ENCODE assay signal across 19 cellular contexts in genomic region chr12:50104614-50105366, GRCh38. TPM values are rescaled to one million over a fixed set of nuclear protein-coding genes. Genes with fewer than 3 reads are reported as not detected.
DNase-seq lines count a peak whose midpoint lies in the region; ATAC-seq and TF ChIP-seq lines count a peak whose summit lies in the region.
"Had no signal": no experiment of that assay in that cellular context is flagged by ENCODE, and none has a peak within 500 bp of the region (broad histone marks: within the 10 kb centered on the region; RNA-seq: fewer than 3 reads in every experiment).

No MANE protein-coding gene starts in this region.

- no peak overlapping the region for H2AK5ac ChIP-seq in mesenchymal stem cell (ENCODE audit: low read length, severe bottlenecking)

- H3K14ac ChIP-seq in mesenchymal stem cell (ENCODE audit: low read length in 2 of 2): no peak overlapping the region

- no peak overlapping the region for H2BK5ac ChIP-seq in mesenchymal stem cell (ENCODE audit: low read depth, low read length, poor library complexity, severe bottlenecking)

- peak; percentile 0 to 26 (median 8) for ATAC-seq in right lobe of liver
- peak; percentile 36 for ATAC-seq in sciatic nerve

- peaks cover 21% of the 10 kb centered on the region for H3K36me3 Mint-ChIP-seq in dendritic cell treated with granulocyte-macrophage colony-stimulating factor and Interleukin-4, amounts not matched to agents 40 ng/mL and 50 ng/mL, for 4 days (ENCODE audit: low read depth)

- no peak overlapping the region for H2BK120ac ChIP-seq in mesenchymal stem cell (ENCODE audit: low read depth, low read length)

- H3K18ac ChIP-seq in mesenchymal stem cell (ENCODE audit: low read depth in 1 of 2, low read length in 2 of 2): no peak overlapping the region

- H3K4me2 ChIP-seq in mesenchymal stem cell (ENCODE audit: low read length, poor library complexity, severe bottlenecking): no peak overlapping the region
- H3K4me2 ChIP-seq: KMS-11 had no signal

- peaks cover 8% of the 10 kb centered on the region for H3K4me1 Mint-ChIP-seq in dendritic cell treated with granulocyte-macrophage colony-stimulating factor and Interleukin-4, amounts not matched to agents 40 ng/mL and 50 ng/mL, for 4 days (ENCODE audit: low read depth)
- H3K4me1 Mint-ChIP-seq: immature natural killer cell had no signal

- no peak overlapping the region for H3K9ac ChIP-seq in mesenchymal stem cell (ENCODE audit: low read length)
- H3K9ac ChIP-seq: KMS-11 had no signal

- no peak for TF ChIP-seq POLR2A in right lobe of liver (IDR thresholded peaks at IDR 0.05)

- no peak overlapping the region for H3K23ac ChIP-seq in mesenchymal stem cell (ENCODE audit: low read length in 2 of 2)

- H3K4me3 Mint-ChIP-seq in dendritic cell treated with granulocyte-macrophage colony-stimulating factor and Interleukin-4, amounts not matched to agents 40 ng/mL and 50 ng/mL, for 4 days: no peak overlapping the region
- H3K4me3 Mint-ChIP-seq: CD4-positive, alpha-beta T cell; GM23338; immature natural killer cell had no signal

- no peak overlapping the region for H4K8ac ChIP-seq in mesenchymal stem cell (ENCODE audit: low read length)

- no peak overlapping the region for H2AFZ ChIP-seq in mesenchymal stem cell (ENCODE audit: low read depth, low read length)

- no peak overlapping the region for H3K4ac ChIP-seq in mesenchymal stem cell (ENCODE audit: low read depth in 1 of 2, low read length in 2 of 2)

- H3K36me3 ChIP-seq in HEK293 (ENCODE audit: control insufficient read depth in 2 of 2, insufficient read depth in 1 of 2, low read length in 2 of 2): peaks cover 0 to 20% of the 10 kb centered on the region in 2 experiments; a peak in 1 of 3 replicates
- peaks cover 0 to 12% (median 4%) of the 10 kb centered on the region in 4 donors for H3K36me3 ChIP-seq in right lobe of liver
- H3K36me3 ChIP-seq in mesenchymal stem cell (ENCODE audit: control insufficient read depth in 1 of 2, insufficient read depth in 2 of 2, low read depth in 1 of 2, low read length in 2 of 2): peaks cover 18 to 21% of the 10 kb centered on the region in 2 experiments
- peaks cover 3% of the 10 kb centered on the region for H3K36me3 ChIP-seq in brain microvascular endothelial cell (replicated peaks)
- H3K36me3 ChIP-seq: colonic mucosa had no signal

- H3K9me3 Mint-ChIP-seq in dendritic cell treated with granulocyte-macrophage colony-stimulating factor and Interleukin-4, amounts not matched to agents 40 ng/mL and 50 ng/mL, for 4 days: no peaks in the 10 kb centered on the region
- H3K9me3 Mint-ChIP-seq: CD4-positive, alpha-beta T cell; GM23338; immature natural killer cell had no signal

- no peak overlapping the region for H3K4me3 ChIP-seq in HEK293 (ENCODE audit: low read depth, low read length)
- peak overlapping the region; percentile 39 to 63 (median 60) for H3K4me3 ChIP-seq in right lobe of liver
- no peak overlapping the region for H3K4me3 ChIP-seq in mesenchymal stem cell (ENCODE audit: insufficient read depth in 1 of 2, low read depth in 1 of 2, low read length in 2 of 2)
- no peak overlapping the region for H3K4me3 ChIP-seq in brain microvascular endothelial cell (ENCODE audit: low read depth, low read length)
- H3K4me3 ChIP-seq: colonic mucosa, GM23338 had no signal

- H3K9me3 ChIP-seq in HEK293 (ENCODE audit: control insufficient read depth, insufficient read depth, low read depth, low read length) (no peaks in the 10 kb centered on the region), right lobe of liver (no peaks in the 10 kb centered on the region), mesenchymal stem cell (ENCODE audit: control insufficient read depth, low read length) (no peaks in the 10 kb centered on the region)
- H3K9me3 ChIP-seq: colonic mucosa had no signal

- TF ChIP-seq CTCF in HEK293 (tag by site-specific recombination; IDR thresholded peaks at IDR 0.05): no peak
- no peak for TF ChIP-seq CTCF in right lobe of liver (IDR thresholded peaks at IDR 0.05)
- no peak for TF ChIP-seq CTCF in brain microvascular endothelial cell (IDR thresholded peaks at IDR 0.05; ENCODE audit: low read depth, low read length, missing control alignments)

- H3K27me3 ChIP-seq in right lobe of liver (no peaks in the 10 kb centered on the region), mesenchymal stem cell (ENCODE audit: control insufficient read depth in 1 of 2, insufficient read depth in 1 of 2, low read length in 2 of 2) (peaks cover 0 to 6% of the 10 kb centered on the region in 2 experiments), brain microvascular endothelial cell (replicated peaks) (no peaks in the 10 kb centered on the region)
- H3K27me3 ChIP-seq: colonic mucosa had no signal

- intact Hi-C loops in dendritic cell treated with granulocyte-macrophage colony-stimulating factor and Interleukin-4, amounts not matched to agents 40 ng/mL and 50 ng/mL, for 4 days (cut with micrococcal nuclease): no loop called here
- intact Hi-C loops in right lobe of liver (cut with DNase I) (no loop called here), sciatic nerve (cut with DNase I) (no loop called here)

- in situ Hi-C loops in brain microvascular endothelial cell (cut with HindIII; ENCODE audit: low pct_ligation_motif_present, low sequenced_read_pairs): no loop called here

- H3K79me1 ChIP-seq in mesenchymal stem cell (replicated peaks; ENCODE audit: low read length, poor library complexity, severe bottlenecking): no peaks in the 10 kb centered on the region

- H3K27ac Mint-ChIP-seq in dendritic cell treated with granulocyte-macrophage colony-stimulating factor and Interleukin-4, amounts not matched to agents 40 ng/mL and 50 ng/mL, for 4 days: peak overlapping the region; percentile 12
- H3K27ac Mint-ChIP-seq: CD4-positive, alpha-beta T cell; GM23338; immature natural killer cell had no signal

- H3K27ac ChIP-seq in HEK293 (ENCODE audit: extremely low read depth, low read depth, low read length) (no peak overlapping the region), right lobe of liver (peak overlapping the region in 2 of 3 donors; percentile 45 to 87), mesenchymal stem cell (ENCODE audit: low read length, poor library complexity, severe bottlenecking) (no peak overlapping the region), brain microvascular endothelial cell (no peak overlapping the region)
- H3K27ac ChIP-seq: colonic mucosa, epithelial cell of prostate, KMS-11 had no signal

- H3K27me3 Mint-ChIP-seq in dendritic cell treated with granulocyte-macrophage colony-stimulating factor and Interleukin-4, amounts not matched to agents 40 ng/mL and 50 ng/mL, for 4 days: peaks cover 10% of the 10 kb centered on the region
- H3K27me3 Mint-ChIP-seq: CD4-positive, alpha-beta T cell had no signal

- H2BK12ac ChIP-seq in mesenchymal stem cell (ENCODE audit: low read length in 2 of 2): no peak overlapping the region

- CTCF ChIA-PET in HEK293 (lab: Yijun Ruan, JAX): interaction anchor here (0.6 to 2.8 kb wide), 4 partner anchors 16 to 210 kb away, joined by 4 to 18 read pairs (median 7); no protein-coding TSS in a partner anchor

- H3K4me1 ChIP-seq in HEK293 (ENCODE audit: control insufficient read depth, insufficient read depth, low read length) (peaks cover 7% of the 10 kb centered on the region), right lobe of liver (peaks cover 0 to 63% (median 26%) of the 10 kb centered on the region in 4 donors), mesenchymal stem cell (ENCODE audit: control insufficient read depth, insufficient read depth, low read depth, low read length) (peaks cover 21% of the 10 kb centered on the region)

- H4K91ac ChIP-seq in mesenchymal stem cell (ENCODE audit: low read length): no peak overlapping the region

- 32% methylated on average over 4 of the region's 11 CpGs for WGBS in right lobe of liver (ENCODE audit: insufficient coverage, low coverage, low lambda C conversion rate, missing lambda C conversion rate)
- WGBS in mesenchymal stem cell: 91% methylated on average over 11 of the region's 11 CpGs

- POLR2A ChIA-PET in HEK293 (lab: Yijun Ruan, JAX): interaction anchor here (0.6 to 3.6 kb wide), 2 partner anchors 7 to 76 kb away, joined by 10 to 32 read pairs; partner anchors contain the start of gene COX14

- no peak for DNase-seq in right lobe of liver
- no peak for DNase-seq in sciatic nerve (ENCODE audit: low spot score)
- no peak for DNase-seq in mesenchymal stem cell
- DNase-seq in NCI-H748 (lab: John Stamatoyannopoulos, UW; ENCODE audit: unreplicated experiment): no peak
- no peak for DNase-seq in brain microvascular endothelial cell
- DNase-seq in inferior parietal cortex (ENCODE audit: extremely low spot score): no peak
- DNase-seq: activated CD4-positive, alpha-beta T cell treated with anti-CD3 and anti-CD28 coated beads for 1 hour; activated effector memory CD4-positive, alpha-beta T cell treated with anti-CD3 and anti-CD28 coated beads, Interleukin-2, amount 50 U/mL, for 16 hours; CD4-positive, alpha-beta T cell; colonic mucosa; glutamatergic neuron; immature natural killer cell; NCI-H1048; stimulated activated naive CD8-positive, alpha-beta T cell treated with anti-CD3 and anti-CD28 coated beads, Interleukin-15, Interleukin-2, amounts not matched to agents 100 U/mL and 50 U/mL, for 24 hours had no signal

- H2BK15ac ChIP-seq in mesenchymal stem cell (ENCODE audit: low read depth, poor library complexity, severe bottlenecking): no peak overlapping the region

TF ChIP-seq in HEK293, 187 proteins besides CTCF, POLR2A, EP300 and RAD21 (continues in another document):
- TF ChIP-seq ZEB2 (tag by site-specific recombination; IDR thresholded peaks at IDR 0.05) (no peak), SALL2 (tag by site-specific recombination; IDR thresholded peaks at IDR 0.05; ENCODE audit: borderline replicate concordance) (no peak)

RNA-seq across cellular contexts. Expression of gene GPD1, which starts 1.0 kb away (rescaled TPM):
- total RNA-seq in right lobe of liver: 100 to 1,000 TPM in 3 of 6 experiments, 10 to 100 TPM in 3; 43.6 to 210 (median 110) TPM
- total RNA-seq in sciatic nerve: 32.2 TPM
- polyA plus RNA-seq in mesenchymal stem cell (2013, experiment 1 of 2): not detected
- not detected for polyA plus RNA-seq in mesenchymal stem cell (2013, experiment 2 of 2)

RNA-seq across cellular contexts. Expression of gene COX14, which starts 7.2 kb away (rescaled TPM):
- total RNA-seq in right lobe of liver (10 to 100 TPM; 37.7 to 67.5 (median 50.6) TPM), sciatic nerve (45.8 TPM)
- 143 TPM for polyA plus RNA-seq in mesenchymal stem cell (2013, experiment 1 of 2)
- 147 TPM for polyA plus RNA-seq in mesenchymal stem cell (2013, experiment 2 of 2)

RNA-seq across cellular contexts. Expression of gene SMARCD1, which starts 19.6 kb away (rescaled TPM):
- total RNA-seq in right lobe of liver: 10 to 100 TPM; 13.3 to 35.0 (median 16.4) TPM
- 35.2 TPM for total RNA-seq in sciatic nerve
- polyA plus RNA-seq in mesenchymal stem cell (2013, experiment 1 of 2): 38.9 TPM
- 37.6 TPM for polyA plus RNA-seq in mesenchymal stem cell (2013, experiment 2 of 2)

RNA-seq across cellular contexts. Expression of gene ASIC1, which starts 47.4 kb away (rescaled TPM):
- total RNA-seq in right lobe of liver: under 1 TPM in 4 of 6 experiments, not detected in 2; 0.07 to 0.19 (median 0.15) TPM
- total RNA-seq in sciatic nerve: 5.5 TPM
- 6.4 TPM for polyA plus RNA-seq in mesenchymal stem cell (2013, experiment 1 of 2)
- 6.0 TPM for polyA plus RNA-seq in mesenchymal stem cell (2013, experiment 2 of 2)
- polyA plus RNA-seq: immature natural killer cell had no signal

Comparison
In these comparisons a context has a peak if more than half of its experiments do, and no peak if none do; other contexts are left out.
1. H3K27ac ChIP-seq: peak in right lobe of liver (2 of 3); none in HEK293 (single experiment), mesenchymal stem cell (single experiment) and brain microvascular endothelial cell (single experiment).
2. H3K4me3 ChIP-seq: peak in right lobe of liver (3 of 3); none in HEK293 (single experiment), mesenchymal stem cell (0 of 2) and brain microvascular endothelial cell (single experiment).